In genomic region chr18:55220523-55220922, GRCh38 we compare ENCODE assay signal across 10 cellular contexts.
DNase-seq lines count a peak whose midpoint lies in the region; ATAC-seq lines count a peak whose summit lies in the region.
"Had no signal": no experiment of that assay in that cellular context is flagged by ENCODE, and none has a peak within 500 bp of the region (broad histone marks: within the 10 kb centered on the region; RNA-seq: fewer than 3 reads in every experiment).

No MANE protein-coding gene starts in this region.

- peaks cover 23 to 39% (median 25%) of the 10 kb centered on the region in 3 donors for H3K4me1 Mint-ChIP-seq in naive B cell
- no peaks in the 10 kb centered on the region for H3K4me1 Mint-ChIP-seq in immature natural killer cell
- H3K4me1 Mint-ChIP-seq: activated CD4-positive, alpha-beta T cell treated with anti-CD3 and anti-CD28 coated beads, Interleukin-2, amount 10 ng/mL, durations not matched to agents 7 days and 5 days had no signal

- H3K4me3 Mint-ChIP-seq in naive B cell (peak overlapping the region in 2 of 8 donors; percentile 5 to 39), immature natural killer cell (no peak overlapping the region)
- H3K4me3 Mint-ChIP-seq: activated CD4-positive, alpha-beta T cell treated with anti-CD3 and anti-CD28 coated beads, Interleukin-2, amount 10 ng/mL, durations not matched to agents 7 days and 5 days had no signal

- peak; percentile 68 for ATAC-seq in GM19023 (IDR thresholded peaks at IDR 0.05; ENCODE audit: unreplicated experiment)
- peak; percentile 63 for ATAC-seq in HG02610 (IDR thresholded peaks at IDR 0.05; ENCODE audit: unreplicated experiment)
- peak; percentile 76 for ATAC-seq in HG03558 (IDR thresholded peaks at IDR 0.05; ENCODE audit: extremely low read depth, unreplicated experiment)
- ATAC-seq in naive B cell (ENCODE audit: low read depth in 2 of 2): peak; percentile 36 to 49
- ATAC-seq: HepG2 had no signal

- H3K36me3 Mint-ChIP-seq in naive B cell: no peaks in the 10 kb centered on the region
- peaks cover 0 to 7% (median 0%) of the 10 kb centered on the region in 3 donors for H3K36me3 Mint-ChIP-seq in immature natural killer cell

- peak overlapping the region in 1 of 6 donors; percentile 60 for H3K27ac Mint-ChIP-seq in naive B cell
- H3K27ac Mint-ChIP-seq in immature natural killer cell: no peak overlapping the region
- H3K27ac Mint-ChIP-seq: activated CD4-positive, alpha-beta T cell treated with anti-CD3 and anti-CD28 coated beads, Interleukin-2, amount 10 ng/mL, durations not matched to agents 7 days and 5 days had no signal

- DNase-seq in naive B cell (no peak), NCI-H226 (no peak), immature natural killer cell (no peak), DMS 273 treated with DMSO at 0.1 percent for 48 hours (lab: John Stamatoyannopoulos, UW) (no peak), T-helper 2 cell (no peak)
- DNase-seq: activated CD4-positive, alpha-beta T cell treated with anti-CD3 and anti-CD28 coated beads, Interleukin-2, amount 10 ng/mL, durations not matched to agents 7 days and 5 days had no signal

- H3K9me3 Mint-ChIP-seq in naive B cell: no peaks in the 10 kb centered on the region
- H3K9me3 Mint-ChIP-seq in immature natural killer cell: peaks cover 0 to 4% (median 0%) of the 10 kb centered on the region in 6 donors
- H3K9me3 Mint-ChIP-seq: activated CD4-positive, alpha-beta T cell treated with anti-CD3 and anti-CD28 coated beads, Interleukin-2, amount 10 ng/mL, durations not matched to agents 7 days and 5 days had no signal

- H3K27me3 Mint-ChIP-seq in naive B cell (no peaks in the 10 kb centered on the region), immature natural killer cell (ENCODE audit: low read depth in 3 of 3) (peaks cover 0 to 3% (median 2%) of the 10 kb centered on the region in 3 donors)
- H3K27me3 Mint-ChIP-seq: activated CD4-positive, alpha-beta T cell treated with anti-CD3 and anti-CD28 coated beads, Interleukin-2, amount 10 ng/mL, durations not matched to agents 7 days and 5 days had no signal
